Comparison of ENCODE assay signal across 1 cellular context in genomic region chr6:83341765-83342164, GRCh38.
TF ChIP-seq lines count a peak whose summit lies in the region.

No MANE protein-coding gene starts in this region.

TF ChIP-seq in HepG2, 621 proteins besides CTCF, POLR2A, EP300 and RAD21:
- no peak for TF ChIP-seq ATF4 (CRISPR knock-in tag; IDR thresholded peaks at IDR 0.05)
- TF ChIP-seq NRL (CRISPR knock-in tag; IDR thresholded peaks at IDR 0.05; ENCODE audit: borderline replicate concordance), result no peak
- peak; percentile 69 for TF ChIP-seq NFYC (CRISPR knock-in tag; IDR thresholded peaks at IDR 0.05)
- no peak for TF ChIP-seq ZNF350 (CRISPR knock-in tag; IDR thresholded peaks at IDR 0.05; ENCODE audit: borderline replicate concordance, low read depth)
- TF ChIP-seq NFYB (CRISPR knock-in tag; IDR thresholded peaks at IDR 0.05), result peak; percentile 47; the same call in 1 of the 2 replicates
